In genomic region chr15:99980791-99981190, GRCh38 we compare ENCODE assay signal across 29 cellular contexts.
"Had no signal": no experiment of that assay in that cellular context is flagged by ENCODE, and none has a peak within 500 bp of the region (broad histone marks: within the 10 kb centered on the region; RNA-seq: fewer than 3 reads in every experiment).

No MANE protein-coding gene starts in this region.

- H3K27ac Mint-ChIP-seq: immature natural killer cell; naive B cell; natural killer cell treated with Interleukin-12 subunit alpha and Interleukin-12 subunit beta and Interleukin-15 and Interleukin-18, amount 100 ng/mL, for 72 hours; neural progenitor cell; stimulated activated memory B cell treated with anti-CD40 and anti-IgM and Interleukin-4, amounts not matched to agents 10 μg/mL and 1 μg/mL and 100 μg/mL, for 72 hours; type B pancreatic cell had no signal

- H3K4me1 ChIP-seq: psoas muscle, tibial artery had no signal

- H3K4me1 Mint-ChIP-seq: immature natural killer cell; naive B cell; stimulated activated memory B cell treated with anti-CD40 and anti-IgM and Interleukin-4, amounts not matched to agents 10 μg/mL and 1 μg/mL and 100 μg/mL, for 72 hours had no signal

- H3K4me3 ChIP-seq: dorsolateral prefrontal cortex, gastrocnemius medialis, lower lobe of right lung, mucosa of descending colon, neural progenitor cell, ovary, psoas muscle, sigmoid colon, skin epidermis, spleen, testis, tibial artery had no signal

- H3K36me3 Mint-ChIP-seq: immature natural killer cell; naive B cell; natural killer cell treated with Interleukin-12 subunit alpha and Interleukin-12 subunit beta and Interleukin-15 and Interleukin-18, amount 100 ng/mL, for 72 hours; neural progenitor cell; stimulated activated memory B cell treated with anti-CD40 and anti-IgM and Interleukin-4, amounts not matched to agents 10 μg/mL and 1 μg/mL and 100 μg/mL, for 72 hours; type B pancreatic cell had no signal

- H3K4me3 Mint-ChIP-seq: immature natural killer cell; naive B cell; natural killer cell treated with Interleukin-12 subunit alpha and Interleukin-12 subunit beta and Interleukin-15 and Interleukin-18, amount 100 ng/mL, for 72 hours; neural progenitor cell; stimulated activated memory B cell treated with anti-CD40 and anti-IgM and Interleukin-4, amounts not matched to agents 10 μg/mL and 1 μg/mL and 100 μg/mL, for 72 hours; type B pancreatic cell had no signal

- DNase-seq: central memory CD4-positive, alpha-beta T cell; dorsolateral prefrontal cortex; effector CD4-positive, alpha-beta T cell; foreskin fibroblast; gastrocnemius medialis; hypothalamus; immature natural killer cell; islet precursor cell; kidney glomerular epithelial cell; lower lobe of right lung; mucosa of descending colon; naive B cell; nucleus accumbens; sigmoid colon; stimulated activated CD4-positive, alpha-beta T cell treated with anti-CD3 and anti-CD28 coated beads, Interleukin-4, amount 100 ng/mL, for 4 hours; stimulated activated naive CD8-positive, alpha-beta T cell treated with anti-CD3 and anti-CD28 coated beads, Interleukin-15, Interleukin-2, amounts not matched to agents 100 U/mL and 50 U/mL, for 24 hours; testis; tibial artery had no signal

- H3K36me3 ChIP-seq: gastrocnemius medialis, lower lobe of right lung, neural progenitor cell, ovary, sigmoid colon, spleen, tibial artery had no signal

- H3K27ac ChIP-seq: dorsolateral prefrontal cortex, epithelial cell of prostate, gastrocnemius medialis, lower lobe of right lung, neural progenitor cell, ovary, psoas muscle, sigmoid colon, skin epidermis, spleen, testis, tibial artery had no signal

- H3K9ac ChIP-seq: neural progenitor cell had no signal

- H3K9me3 Mint-ChIP-seq: immature natural killer cell; naive B cell; natural killer cell treated with Interleukin-12 subunit alpha and Interleukin-12 subunit beta and Interleukin-15 and Interleukin-18, amount 100 ng/mL, for 72 hours; neural progenitor cell; stimulated activated memory B cell treated with anti-CD40 and anti-IgM and Interleukin-4, amounts not matched to agents 10 μg/mL and 1 μg/mL and 100 μg/mL, for 72 hours; type B pancreatic cell had no signal

- ATAC-seq: esophagus mucosa; left lobe of liver; lower lobe of right lung; mucosa of descending colon; natural killer cell treated with Interleukin-12 subunit alpha and Interleukin-12 subunit beta and Interleukin-15 and Interleukin-18, amount 100 ng/mL, for 72 hours; stimulated activated memory B cell treated with anti-CD40 and anti-IgM and Interleukin-4, amounts not matched to agents 10 μg/mL and 1 μg/mL and 100 μg/mL, for 72 hours had no signal

- H3K27me3 ChIP-seq: gastrocnemius medialis, neural progenitor cell, ovary, sigmoid colon, testis, tibial artery had no signal

- H3K9me3 ChIP-seq: gastrocnemius medialis, lower lobe of right lung, mucosa of descending colon, ovary, psoas muscle, sigmoid colon, spleen, testis, tibial artery had no signal
